18 cellular contexts compared by ENCODE assay signal in the genomic region with DNA sequence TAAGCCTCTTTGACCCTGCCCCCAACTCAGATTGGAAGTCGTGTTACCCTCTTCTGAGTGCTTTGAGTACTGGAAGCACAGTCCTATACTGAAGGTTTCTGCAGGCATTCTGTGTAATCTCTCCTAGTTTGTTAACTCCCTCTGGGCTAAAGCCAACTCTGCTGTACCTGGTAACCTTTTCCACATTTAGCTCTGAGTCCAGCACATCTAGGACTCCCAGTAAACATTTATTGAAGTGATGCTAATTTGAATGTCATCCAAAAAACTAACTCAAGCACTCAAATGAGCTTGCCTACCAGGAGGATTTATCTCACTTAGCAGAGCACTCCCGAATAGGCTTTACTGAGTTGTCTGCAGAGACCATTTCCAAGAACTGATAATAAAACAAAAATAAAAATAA.
DNase-seq lines count a peak whose midpoint lies in the region; ATAC-seq and TF ChIP-seq lines count a peak whose summit lies in the region.
"Had no signal": no experiment of that assay in that cellular context is flagged by ENCODE, and none has a peak within 500 bp of the region (broad histone marks: within the 10 kb centered on the region; RNA-seq: fewer than 3 reads in every experiment).

No MANE protein-coding gene starts in this region.

- TF ChIP-seq CTCF in left ventricle myocardium inferior (IDR thresholded peaks at IDR 0.05; ENCODE audit: borderline replicate concordance) = no peak
- TF ChIP-seq CTCF in spleen (IDR thresholded peaks at IDR 0.05 in 8 of 11, conservative IDR thresholded peaks at IDR 0.05 in 3 of 11) = no peak

- H3K36me3 ChIP-seq in left ventricle myocardium inferior (no peaks in the 10 kb centered on the region), spleen (no peaks in the 10 kb centered on the region)
- H3K36me3 ChIP-seq: BE2C had no signal

- TF ChIP-seq POLR2A in spleen (IDR thresholded peaks at IDR 0.05) = no peak

- H3K27me3 ChIP-seq in left ventricle myocardium inferior (ENCODE audit: low read depth) (no peaks in the 10 kb centered on the region), spleen (replicated peaks in 1 of 7) (no peaks in the 10 kb centered on the region)
- H3K27me3 ChIP-seq: BE2C had no signal

- intact Hi-C loops in Right ventricle myocardium inferior (cut with DNase I) (no loop called here), left ventricle myocardium inferior (cut with micrococcal nuclease) (no loop called here), spleen (cut with DNase I; ENCODE audit: low total_unique reads) (no loop called here)

- ATAC-seq in Right ventricle myocardium inferior = peak; percentile 18

- DNase-seq in Right ventricle myocardium inferior (ENCODE audit: missing footprints) (no peak), left ventricle myocardium inferior (no peak), DMS 273 (lab: John Stamatoyannopoulos, UW; ENCODE audit: unreplicated experiment) (peak; percentile 58), DMS 273 treated with DMSO at 0.1 percent for 48 hours (lab: John Stamatoyannopoulos, UW) (peak; percentile 17), OCI-M1 (lab: John Stamatoyannopoulos, UW) (peak; percentile 7), spleen (no peak), LoVo (ENCODE audit: low spot score) (no peak), NCI-H187 (lab: John Stamatoyannopoulos, UW) (no peak)
- DNase-seq: ACHN; BE2C; C1 segment of cervical spinal cord; CD4-positive, CD25-positive, alpha-beta regulatory T cell; CD8-positive, alpha-beta memory T cell; COR-L47; DMS79 treated with DMSO at 0.1 percent for 48 hours; GF-D8; H9; IMR-90 had no signal

- H3K9me3 ChIP-seq in left ventricle myocardium inferior (replicated peaks) (peaks cover 22% of the 10 kb centered on the region), spleen (peaks cover 0 to 15% (median 5%) of the 10 kb centered on the region in 8 donors)
- H3K9me3 ChIP-seq: BE2C had no signal

- H3K27ac ChIP-seq in left ventricle myocardium inferior (replicated peaks) (no peak overlapping the region), spleen (no peak overlapping the region)

- 73 to 80% (median 78%) methylated on average over 2 of the region's 2 CpGs for WGBS in spleen, 5 donors

- peaks cover 14% of the 10 kb centered on the region for H3K4me1 ChIP-seq in left ventricle myocardium inferior
- H3K4me1 ChIP-seq in spleen = no peaks in the 10 kb centered on the region
- H3K4me1 ChIP-seq: BE2C had no signal

- H3K4me3 ChIP-seq in left ventricle myocardium inferior (no peak overlapping the region), spleen (no peak overlapping the region)

Comparison
In these comparisons a context has a peak if more than half of its experiments do, and no peak if none do; other contexts are left out.
1. DNase-seq: peak in DMS 273 (single experiment), DMS 273 treated with DMSO at 0.1 percent for 48 hours (single experiment) and OCI-M1 (single experiment); none in Right ventricle myocardium inferior (single experiment), left ventricle myocardium inferior (single experiment), spleen (single experiment), LoVo (single experiment) and NCI-H187 (0 of 2).